1 cellular context compared by ENCODE assay signal in the genomic region with DNA sequence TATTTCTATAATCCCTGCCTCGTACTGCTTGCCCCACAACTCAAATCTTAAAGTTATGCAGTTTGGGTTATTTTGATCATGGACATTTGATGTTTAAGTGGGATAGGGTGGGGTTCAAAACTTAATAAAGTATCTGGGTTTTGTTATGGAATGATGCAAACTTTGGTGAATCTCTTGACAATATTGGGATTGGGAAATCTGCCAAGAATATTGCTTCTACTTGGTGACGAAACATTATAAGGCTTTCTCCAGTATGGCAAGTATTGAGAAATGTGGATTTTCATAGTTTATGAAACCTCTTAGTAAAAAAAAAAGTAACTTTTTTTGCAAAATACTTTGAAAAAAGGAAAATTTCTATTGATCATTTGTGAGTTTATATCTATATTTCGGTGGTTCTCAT.
TF ChIP-seq lines count a peak whose summit lies in the region.

No MANE protein-coding gene starts in this region.

TF ChIP-seq in SK-N-SH treated with all-trans-retinoic acid at 6 μM for 48 hours, 23 proteins besides CTCF, POLR2A, EP300 and RAD21 (continued from another document):
- TF ChIP-seq, protein P1, sequence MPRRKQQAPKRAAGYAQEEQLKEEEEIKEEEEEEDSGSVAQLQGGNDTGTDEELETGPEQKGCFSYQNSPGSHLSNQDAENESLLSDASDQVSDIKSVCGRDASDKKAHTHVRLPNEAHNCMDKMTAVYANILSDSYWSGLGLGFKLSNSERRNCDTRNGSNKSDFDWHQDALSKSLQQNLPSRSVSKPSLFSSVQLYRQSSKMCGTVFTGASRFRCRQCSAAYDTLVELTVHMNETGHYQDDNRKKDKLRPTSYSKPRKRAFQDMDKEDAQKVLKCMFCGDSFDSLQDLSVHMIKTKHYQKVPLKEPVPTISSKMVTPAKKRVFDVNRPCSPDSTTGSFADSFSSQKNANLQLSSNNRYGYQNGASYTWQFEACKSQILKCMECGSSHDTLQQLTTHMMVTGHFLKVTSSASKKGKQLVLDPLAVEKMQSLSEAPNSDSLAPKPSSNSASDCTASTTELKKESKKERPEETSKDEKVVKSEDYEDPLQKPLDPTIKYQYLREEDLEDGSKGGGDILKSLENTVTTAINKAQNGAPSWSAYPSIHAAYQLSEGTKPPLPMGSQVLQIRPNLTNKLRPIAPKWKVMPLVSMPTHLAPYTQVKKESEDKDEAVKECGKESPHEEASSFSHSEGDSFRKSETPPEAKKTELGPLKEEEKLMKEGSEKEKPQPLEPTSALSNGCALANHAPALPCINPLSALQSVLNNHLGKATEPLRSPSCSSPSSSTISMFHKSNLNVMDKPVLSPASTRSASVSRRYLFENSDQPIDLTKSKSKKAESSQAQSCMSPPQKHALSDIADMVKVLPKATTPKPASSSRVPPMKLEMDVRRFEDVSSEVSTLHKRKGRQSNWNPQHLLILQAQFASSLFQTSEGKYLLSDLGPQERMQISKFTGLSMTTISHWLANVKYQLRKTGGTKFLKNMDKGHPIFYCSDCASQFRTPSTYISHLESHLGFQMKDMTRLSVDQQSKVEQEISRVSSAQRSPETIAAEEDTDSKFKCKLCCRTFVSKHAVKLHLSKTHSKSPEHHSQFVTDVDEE (CRISPR knock-in tag; IDR thresholded peaks at IDR 0.05): no peak
- TF ChIP-seq TOX (CRISPR knock-in tag; IDR thresholded peaks at IDR 0.05; ENCODE audit: borderline replicate concordance) (no peak), ZNF565 (CRISPR knock-in tag; conservative IDR thresholded peaks at IDR 0.05; ENCODE audit: low read depth) (no peak)
